In genomic region chr10:34524369-34525091, GRCh38 we compare ENCODE assay signal across 1 cellular context.
TF ChIP-seq lines count a peak whose summit lies in the region.

No MANE protein-coding gene starts in this region.

TF ChIP-seq in GM12878, 131 proteins besides CTCF, POLR2A, EP300 and RAD21 (continued from another document and continues in another):
- TF ChIP-seq, protein P1, sequence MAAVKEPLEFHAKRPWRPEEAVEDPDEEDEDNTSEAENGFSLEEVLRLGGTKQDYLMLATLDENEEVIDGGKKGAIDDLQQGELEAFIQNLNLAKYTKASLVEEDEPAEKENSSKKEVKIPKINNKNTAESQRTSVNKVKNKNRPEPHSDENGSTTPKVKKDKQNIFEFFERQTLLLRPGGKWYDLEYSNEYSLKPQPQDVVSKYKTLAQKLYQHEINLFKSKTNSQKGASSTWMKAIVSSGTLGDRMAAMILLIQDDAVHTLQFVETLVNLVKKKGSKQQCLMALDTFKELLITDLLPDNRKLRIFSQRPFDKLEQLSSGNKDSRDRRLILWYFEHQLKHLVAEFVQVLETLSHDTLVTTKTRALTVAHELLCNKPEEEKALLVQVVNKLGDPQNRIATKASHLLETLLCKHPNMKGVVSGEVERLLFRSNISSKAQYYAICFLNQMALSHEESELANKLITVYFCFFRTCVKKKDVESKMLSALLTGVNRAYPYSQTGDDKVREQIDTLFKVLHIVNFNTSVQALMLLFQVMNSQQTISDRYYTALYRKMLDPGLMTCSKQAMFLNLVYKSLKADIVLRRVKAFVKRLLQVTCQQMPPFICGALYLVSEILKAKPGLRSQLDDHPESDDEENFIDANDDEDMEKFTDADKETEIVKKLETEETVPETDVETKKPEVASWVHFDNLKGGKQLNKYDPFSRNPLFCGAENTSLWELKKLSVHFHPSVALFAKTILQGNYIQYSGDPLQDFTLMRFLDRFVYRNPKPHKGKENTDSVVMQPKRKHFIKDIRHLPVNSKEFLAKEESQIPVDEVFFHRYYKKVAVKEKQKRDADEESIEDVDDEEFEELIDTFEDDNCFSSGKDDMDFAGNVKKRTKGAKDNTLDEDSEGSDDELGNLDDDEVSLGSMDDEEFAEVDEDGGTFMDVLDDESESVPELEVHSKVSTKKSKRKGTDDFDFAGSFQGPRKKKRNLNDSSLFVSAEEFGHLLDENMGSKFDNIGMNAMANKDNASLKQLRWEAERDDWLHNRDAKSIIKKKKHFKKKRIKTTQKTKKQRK (IDR thresholded peaks at IDR 0.05; ENCODE audit: low read depth, low read length): no peak
- TF ChIP-seq PAX8 (IDR thresholded peaks at IDR 0.05) (no peak), CREM (IDR thresholded peaks at IDR 0.05; ENCODE audit: low read depth) (no peak), RBBP5 (conservative IDR thresholded peaks at IDR 0.05) (no peak), IKZF2 (IDR thresholded peaks at IDR 0.05) (peak; percentile 57 to 68; a peak in 3 of 4 replicates), BACH1 (IDR thresholded peaks at IDR 0.05; ENCODE audit: borderline replicate concordance) (no peak), MEF2B (IDR thresholded peaks at IDR 0.05; ENCODE audit: partially characterized antibody, poor library complexity, severe bottlenecking) (peak; percentile 47), BCL11A (IDR thresholded peaks at IDR 0.05; ENCODE audit: low read depth, low read length) (peak; percentile 60; the same call in 1 of the 2 replicates), SUPT20H (IDR thresholded peaks at IDR 0.05; ENCODE audit: borderline replicate concordance, control insufficient read depth, low read depth, low read length) (no peak), WRNIP1 (IDR thresholded peaks at IDR 0.05; ENCODE audit: borderline replicate concordance, low read depth, low read length) (no peak), HDGF (IDR thresholded peaks at IDR 0.05) (no peak), FOXK2 (IDR thresholded peaks at IDR 0.05) (no peak), RB1 (IDR thresholded peaks at IDR 0.05; ENCODE audit: borderline replicate concordance) (no peak), YBX1 (IDR thresholded peaks at IDR 0.05) (no peak), SPI1 (IDR thresholded peaks at IDR 0.05; ENCODE audit: borderline replicate concordance, insufficient read depth, low read depth, low read length) (no peak), KAT2A (conservative IDR thresholded peaks at IDR 0.05; ENCODE audit: control insufficient read depth, low read depth, low read length) (no peak), EGR1 (IDR thresholded peaks at IDR 0.05; ENCODE audit: borderline replicate concordance in 1 of 2, low read depth in 2 of 2, low read length in 2 of 2) (no peak), RELA (IDR thresholded peaks at IDR 0.05; ENCODE audit: borderline replicate concordance, partially characterized antibody) (no peak), BHLHE40 (IDR thresholded peaks at IDR 0.05; ENCODE audit: borderline replicate concordance in 1 of 2, low read depth in 2 of 2, low read length in 1 of 2) (peak in 1 of 2 experiments; percentile 46; a peak in 1 of 4 replicates), USF2 (IDR thresholded peaks at IDR 0.05; ENCODE audit: borderline replicate concordance, low read depth, low read length) (no peak), MYC (IDR thresholded peaks at IDR 0.05; ENCODE audit: insufficient read depth, insufficient read length, insufficient replicate concordance, low read length, severe bottlenecking) (no peak), NFIC (IDR thresholded peaks at IDR 0.05; ENCODE audit: low read depth, low read length) (no peak), JUNB (IDR thresholded peaks at IDR 0.05) (no peak), TAF1 (IDR thresholded peaks at IDR 0.05; ENCODE audit: borderline replicate concordance, low read depth, low read length) (no peak), SIN3A (IDR thresholded peaks at IDR 0.05; ENCODE audit: low read depth, low read length) (no peak), SREBF1 (IDR thresholded peaks at IDR 0.05; ENCODE audit: low read length) (no peak), CHD1 (IDR thresholded peaks at IDR 0.05; ENCODE audit: low read depth, low read length) (no peak), SP1 (IDR thresholded peaks at IDR 0.05; ENCODE audit: low read depth, low read length) (no peak), E2F8 (IDR thresholded peaks at IDR 0.05; ENCODE audit: low read depth, partially characterized antibody) (no peak), USF1 (IDR thresholded peaks at IDR 0.05; ENCODE audit: borderline replicate concordance, extremely low read length, insufficient read depth, low read depth, low read length) (no peak)
- TF ChIP-seq, protein P2, sequence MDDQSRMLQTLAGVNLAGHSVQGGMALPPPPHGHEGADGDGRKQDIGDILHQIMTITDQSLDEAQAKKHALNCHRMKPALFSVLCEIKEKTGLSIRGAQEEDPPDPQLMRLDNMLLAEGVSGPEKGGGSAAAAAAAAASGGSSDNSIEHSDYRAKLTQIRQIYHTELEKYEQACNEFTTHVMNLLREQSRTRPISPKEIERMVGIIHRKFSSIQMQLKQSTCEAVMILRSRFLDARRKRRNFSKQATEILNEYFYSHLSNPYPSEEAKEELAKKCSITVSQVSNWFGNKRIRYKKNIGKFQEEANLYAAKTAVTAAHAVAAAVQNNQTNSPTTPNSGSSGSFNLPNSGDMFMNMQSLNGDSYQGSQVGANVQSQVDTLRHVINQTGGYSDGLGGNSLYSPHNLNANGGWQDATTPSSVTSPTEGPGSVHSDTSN (IDR thresholded peaks at IDR 0.05; ENCODE audit: insufficient replicate concordance, low read depth, low read length): no peak
- TF ChIP-seq, protein P3, sequence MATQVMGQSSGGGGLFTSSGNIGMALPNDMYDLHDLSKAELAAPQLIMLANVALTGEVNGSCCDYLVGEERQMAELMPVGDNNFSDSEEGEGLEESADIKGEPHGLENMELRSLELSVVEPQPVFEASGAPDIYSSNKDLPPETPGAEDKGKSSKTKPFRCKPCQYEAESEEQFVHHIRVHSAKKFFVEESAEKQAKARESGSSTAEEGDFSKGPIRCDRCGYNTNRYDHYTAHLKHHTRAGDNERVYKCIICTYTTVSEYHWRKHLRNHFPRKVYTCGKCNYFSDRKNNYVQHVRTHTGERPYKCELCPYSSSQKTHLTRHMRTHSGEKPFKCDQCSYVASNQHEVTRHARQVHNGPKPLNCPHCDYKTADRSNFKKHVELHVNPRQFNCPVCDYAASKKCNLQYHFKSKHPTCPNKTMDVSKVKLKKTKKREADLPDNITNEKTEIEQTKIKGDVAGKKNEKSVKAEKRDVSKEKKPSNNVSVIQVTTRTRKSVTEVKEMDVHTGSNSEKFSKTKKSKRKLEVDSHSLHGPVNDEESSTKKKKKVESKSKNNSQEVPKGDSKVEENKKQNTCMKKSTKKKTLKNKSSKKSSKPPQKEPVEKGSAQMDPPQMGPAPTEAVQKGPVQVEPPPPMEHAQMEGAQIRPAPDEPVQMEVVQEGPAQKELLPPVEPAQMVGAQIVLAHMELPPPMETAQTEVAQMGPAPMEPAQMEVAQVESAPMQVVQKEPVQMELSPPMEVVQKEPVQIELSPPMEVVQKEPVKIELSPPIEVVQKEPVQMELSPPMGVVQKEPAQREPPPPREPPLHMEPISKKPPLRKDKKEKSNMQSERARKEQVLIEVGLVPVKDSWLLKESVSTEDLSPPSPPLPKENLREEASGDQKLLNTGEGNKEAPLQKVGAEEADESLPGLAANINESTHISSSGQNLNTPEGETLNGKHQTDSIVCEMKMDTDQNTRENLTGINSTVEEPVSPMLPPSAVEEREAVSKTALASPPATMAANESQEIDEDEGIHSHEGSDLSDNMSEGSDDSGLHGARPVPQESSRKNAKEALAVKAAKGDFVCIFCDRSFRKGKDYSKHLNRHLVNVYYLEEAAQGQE (IDR thresholded peaks at IDR 0.05; ENCODE audit: low read depth, low read length): no peak
- TF ChIP-seq, protein P4, sequence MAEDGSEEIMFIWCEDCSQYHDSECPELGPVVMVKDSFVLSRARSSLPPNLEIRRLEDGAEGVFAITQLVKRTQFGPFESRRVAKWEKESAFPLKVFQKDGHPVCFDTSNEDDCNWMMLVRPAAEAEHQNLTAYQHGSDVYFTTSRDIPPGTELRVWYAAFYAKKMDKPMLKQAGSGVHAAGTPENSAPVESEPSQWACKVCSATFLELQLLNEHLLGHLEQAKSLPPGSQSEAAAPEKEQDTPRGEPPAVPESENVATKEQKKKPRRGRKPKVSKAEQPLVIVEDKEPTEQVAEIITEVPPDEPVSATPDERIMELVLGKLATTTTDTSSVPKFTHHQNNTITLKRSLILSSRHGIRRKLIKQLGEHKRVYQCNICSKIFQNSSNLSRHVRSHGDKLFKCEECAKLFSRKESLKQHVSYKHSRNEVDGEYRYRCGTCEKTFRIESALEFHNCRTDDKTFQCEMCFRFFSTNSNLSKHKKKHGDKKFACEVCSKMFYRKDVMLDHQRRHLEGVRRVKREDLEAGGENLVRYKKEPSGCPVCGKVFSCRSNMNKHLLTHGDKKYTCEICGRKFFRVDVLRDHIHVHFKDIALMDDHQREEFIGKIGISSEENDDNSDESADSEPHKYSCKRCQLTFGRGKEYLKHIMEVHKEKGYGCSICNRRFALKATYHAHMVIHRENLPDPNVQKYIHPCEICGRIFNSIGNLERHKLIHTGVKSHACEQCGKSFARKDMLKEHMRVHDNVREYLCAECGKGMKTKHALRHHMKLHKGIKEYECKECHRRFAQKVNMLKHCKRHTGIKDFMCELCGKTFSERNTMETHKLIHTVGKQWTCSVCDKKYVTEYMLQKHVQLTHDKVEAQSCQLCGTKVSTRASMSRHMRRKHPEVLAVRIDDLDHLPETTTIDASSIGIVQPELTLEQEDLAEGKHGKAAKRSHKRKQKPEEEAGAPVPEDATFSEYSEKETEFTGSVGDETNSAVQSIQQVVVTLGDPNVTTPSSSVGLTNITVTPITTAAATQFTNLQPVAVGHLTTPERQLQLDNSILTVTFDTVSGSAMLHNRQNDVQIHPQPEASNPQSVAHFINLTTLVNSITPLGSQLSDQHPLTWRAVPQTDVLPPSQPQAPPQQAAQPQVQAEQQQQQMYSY (CRISPR knock-in tag; IDR thresholded peaks at IDR 0.05): no peak
- TF ChIP-seq, protein P5, sequence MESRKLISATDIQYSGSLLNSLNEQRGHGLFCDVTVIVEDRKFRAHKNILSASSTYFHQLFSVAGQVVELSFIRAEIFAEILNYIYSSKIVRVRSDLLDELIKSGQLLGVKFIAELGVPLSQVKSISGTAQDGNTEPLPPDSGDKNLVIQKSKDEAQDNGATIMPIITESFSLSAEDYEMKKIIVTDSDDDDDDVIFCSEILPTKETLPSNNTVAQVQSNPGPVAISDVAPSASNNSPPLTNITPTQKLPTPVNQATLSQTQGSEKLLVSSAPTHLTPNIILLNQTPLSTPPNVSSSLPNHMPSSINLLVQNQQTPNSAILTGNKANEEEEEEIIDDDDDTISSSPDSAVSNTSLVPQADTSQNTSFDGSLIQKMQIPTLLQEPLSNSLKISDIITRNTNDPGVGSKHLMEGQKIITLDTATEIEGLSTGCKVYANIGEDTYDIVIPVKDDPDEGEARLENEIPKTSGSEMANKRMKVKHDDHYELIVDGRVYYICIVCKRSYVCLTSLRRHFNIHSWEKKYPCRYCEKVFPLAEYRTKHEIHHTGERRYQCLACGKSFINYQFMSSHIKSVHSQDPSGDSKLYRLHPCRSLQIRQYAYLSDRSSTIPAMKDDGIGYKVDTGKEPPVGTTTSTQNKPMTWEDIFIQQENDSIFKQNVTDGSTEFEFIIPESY (IDR thresholded peaks at IDR 0.05): no peak
- TF ChIP-seq, protein P6, sequence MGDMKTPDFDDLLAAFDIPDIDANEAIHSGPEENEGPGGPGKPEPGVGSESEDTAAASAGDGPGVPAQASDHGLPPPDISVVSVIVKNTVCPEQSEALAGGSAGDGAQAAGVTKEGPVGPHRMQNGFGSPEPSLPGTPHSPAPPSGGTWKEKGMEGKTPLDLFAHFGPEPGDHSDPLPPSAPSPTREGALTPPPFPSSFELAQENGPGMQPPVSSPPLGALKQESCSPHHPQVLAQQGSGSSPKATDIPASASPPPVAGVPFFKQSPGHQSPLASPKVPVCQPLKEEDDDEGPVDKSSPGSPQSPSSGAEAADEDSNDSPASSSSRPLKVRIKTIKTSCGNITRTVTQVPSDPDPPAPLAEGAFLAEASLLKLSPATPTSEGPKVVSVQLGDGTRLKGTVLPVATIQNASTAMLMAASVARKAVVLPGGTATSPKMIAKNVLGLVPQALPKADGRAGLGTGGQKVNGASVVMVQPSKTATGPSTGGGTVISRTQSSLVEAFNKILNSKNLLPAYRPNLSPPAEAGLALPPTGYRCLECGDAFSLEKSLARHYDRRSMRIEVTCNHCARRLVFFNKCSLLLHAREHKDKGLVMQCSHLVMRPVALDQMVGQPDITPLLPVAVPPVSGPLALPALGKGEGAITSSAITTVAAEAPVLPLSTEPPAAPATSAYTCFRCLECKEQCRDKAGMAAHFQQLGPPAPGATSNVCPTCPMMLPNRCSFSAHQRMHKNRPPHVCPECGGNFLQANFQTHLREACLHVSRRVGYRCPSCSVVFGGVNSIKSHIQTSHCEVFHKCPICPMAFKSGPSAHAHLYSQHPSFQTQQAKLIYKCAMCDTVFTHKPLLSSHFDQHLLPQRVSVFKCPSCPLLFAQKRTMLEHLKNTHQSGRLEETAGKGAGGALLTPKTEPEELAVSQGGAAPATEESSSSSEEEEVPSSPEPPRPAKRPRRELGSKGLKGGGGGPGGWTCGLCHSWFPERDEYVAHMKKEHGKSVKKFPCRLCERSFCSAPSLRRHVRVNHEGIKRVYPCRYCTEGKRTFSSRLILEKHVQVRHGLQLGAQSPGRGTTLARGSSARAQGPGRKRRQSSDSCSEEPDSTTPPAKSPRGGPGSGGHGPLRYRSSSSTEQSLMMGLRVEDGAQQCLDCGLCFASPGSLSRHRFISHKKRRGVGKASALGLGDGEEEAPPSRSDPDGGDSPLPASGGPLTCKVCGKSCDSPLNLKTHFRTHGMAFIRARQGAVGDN (IDR thresholded peaks at IDR 0.05): no peak
